In genomic region chr21:25582164-25582563, GRCh38 we compare ENCODE assay signal across 1 cellular context.
TF ChIP-seq lines count a peak whose summit lies in the region.

No MANE protein-coding gene starts in this region.

TF ChIP-seq in GM12878, 131 proteins besides CTCF, POLR2A, EP300 and RAD21:
- TF ChIP-seq SMAD5 (IDR thresholded peaks at IDR 0.05; ENCODE audit: low read depth) = peak; percentile 45; the same call in 1 of the 2 replicates
- TF ChIP-seq IKZF2 (IDR thresholded peaks at IDR 0.05) = no peak
- 0 out of 4 replicates have a peak, but pooled peaks of 1 of the 2 experiments have one; percentile 20 for TF ChIP-seq CEBPB (IDR thresholded peaks at IDR 0.05; ENCODE audit: borderline replicate concordance in 1 of 2, low read depth in 2 of 2, low read length in 2 of 2)
- no peak for TF ChIP-seq FOXM1 (IDR thresholded peaks at IDR 0.05; ENCODE audit: low read depth, low read length)
- TF ChIP-seq ESRRA (IDR thresholded peaks at IDR 0.05; ENCODE audit: low read length) = no peak
- no peak for TF ChIP-seq STAT1 (conservative IDR thresholded peaks at IDR 0.05)
- TF ChIP-seq HDAC6 (IDR thresholded peaks at IDR 0.05; ENCODE audit: unreplicated experiment) = no peak
- no peak for TF ChIP-seq BCLAF1 (IDR thresholded peaks at IDR 0.05)
- TF ChIP-seq PBX3 (IDR thresholded peaks at IDR 0.05; ENCODE audit: insufficient replicate concordance, low read depth, low read length) = no peak
- no peak for TF ChIP-seq PAX5 (IDR thresholded peaks at IDR 0.05; ENCODE audit: borderline replicate concordance, low read depth, low read length)
- no peak for TF ChIP-seq BHLHE40 (IDR thresholded peaks at IDR 0.05; ENCODE audit: borderline replicate concordance in 1 of 2, low read depth in 2 of 2, low read length in 1 of 2)
- TF ChIP-seq TBL1XR1 (IDR thresholded peaks at IDR 0.05; ENCODE audit: low read depth, low read length) = no peak
- peak; percentile 46 for TF ChIP-seq CREB1 (IDR thresholded peaks at IDR 0.05; ENCODE audit: low read depth)
- TF ChIP-seq ATF2 (IDR thresholded peaks at IDR 0.05; ENCODE audit: low read length) = peak; percentile 85
- peak; percentile 59 for TF ChIP-seq PML (IDR thresholded peaks at IDR 0.05; ENCODE audit: low read length)
- TF ChIP-seq HDAC2 (IDR thresholded peaks at IDR 0.05) = no peak
- TF ChIP-seq MTA3 (IDR thresholded peaks at IDR 0.05; ENCODE audit: borderline replicate concordance, low read length) = peak; percentile 54
- no peak for TF ChIP-seq ZNF217 (IDR thresholded peaks at IDR 0.05)
- peak; percentile 66 for TF ChIP-seq ZBTB11 (CRISPR knock-in tag; IDR thresholded peaks at IDR 0.05)
- no peak for TF ChIP-seq ZNF592 (IDR thresholded peaks at IDR 0.05)
- no peak for TF ChIP-seq KDM1A (IDR thresholded peaks at IDR 0.05; ENCODE audit: borderline replicate concordance)
- TF ChIP-seq BCL3 (IDR thresholded peaks at IDR 0.05; ENCODE audit: borderline replicate concordance, insufficient read depth, low read depth, low read length, poor library complexity, severe bottlenecking) = peak; percentile 97
- peak; percentile 11 for TF ChIP-seq SIX5 (IDR thresholded peaks at IDR 0.05; ENCODE audit: low read depth, low read length, severe bottlenecking)
- no peak for TF ChIP-seq ZNF384 (IDR thresholded peaks at IDR 0.05; ENCODE audit: borderline replicate concordance, low read depth, low read length)
- no peak for TF ChIP-seq CBX3 (IDR thresholded peaks at IDR 0.05; ENCODE audit: borderline replicate concordance, low read depth)
- peak; percentile 85 for TF ChIP-seq ZBED1 (IDR thresholded peaks at IDR 0.05; ENCODE audit: borderline replicate concordance)
- no peak for TF ChIP-seq PRDM15 (CRISPR knock-in tag; IDR thresholded peaks at IDR 0.05)
- TF ChIP-seq LARP7 (IDR thresholded peaks at IDR 0.05) = no peak
- TF ChIP-seq POU2F2 (IDR thresholded peaks at IDR 0.05; ENCODE audit: borderline replicate concordance, low read depth, low read length) = peak; percentile 36; the same call in 1 of the 3 replicates
- no peak for TF ChIP-seq CHD2 (IDR thresholded peaks at IDR 0.05; ENCODE audit: borderline replicate concordance, low read depth, low read length)
- 0 out of 2 replicates have a peak, but pooled peaks have one; percentile 14 for TF ChIP-seq MEF2A (IDR thresholded peaks at IDR 0.05; ENCODE audit: insufficient read depth, low read depth, low read length)
- TF ChIP-seq RUNX3 (IDR thresholded peaks at IDR 0.05; ENCODE audit: low read length) = peak; percentile 36; the same call in 1 of the 2 replicates
- no peak for TF ChIP-seq MAX (IDR thresholded peaks at IDR 0.05; ENCODE audit: low read depth, low read length)
- no peak for TF ChIP-seq WRNIP1 (IDR thresholded peaks at IDR 0.05; ENCODE audit: borderline replicate concordance, low read depth, low read length)
